Comparison of ENCODE assay signal across 19 cellular contexts in genomic region chr11:61327669-61328071, GRCh38. TPM values are rescaled to one million over a fixed set of nuclear protein-coding genes. Genes with fewer than 3 reads are reported as not detected.
DNase-seq lines count a peak whose midpoint lies in the region; ATAC-seq and TF ChIP-seq lines count a peak whose summit lies in the region.
"Had no signal": no experiment of that assay in that cellular context is flagged by ENCODE, and none has a peak within 500 bp of the region (broad histone marks: within the 10 kb centered on the region; RNA-seq: fewer than 3 reads in every experiment).

No MANE protein-coding gene starts in this region.

- peaks cover 62% of the 10 kb centered on the region for H3K36me3 ChIP-seq in adipocyte (ENCODE audit: control insufficient read depth, insufficient read depth, low read length, severe bottlenecking)
- peaks cover 25 to 72% (median 35%) of the 10 kb centered on the region in 3 donors for H3K36me3 ChIP-seq in esophagus squamous epithelium

- H3K4me1 ChIP-seq in adipocyte (ENCODE audit: control insufficient read depth, insufficient read depth, low read length) (peaks cover 48% of the 10 kb centered on the region), esophagus squamous epithelium (peaks cover 18 to 68% (median 25%) of the 10 kb centered on the region in 3 donors)

- no peak for DNase-seq in activated naive CD8-positive, alpha-beta T cell treated with anti-CD3 and anti-CD28 coated beads for 36 hours
- peak; percentile 42 for DNase-seq in adipocyte (ENCODE audit: low read depth)
- DNase-seq in fibroblast of peridontal ligament (ENCODE audit: extremely low read depth), result peak; percentile 11
- DNase-seq in type B pancreatic cell (ENCODE audit: extremely low spot score, unreplicated experiment), result no peak
- no peak for DNase-seq in esophagus squamous epithelium (lab: John Stamatoyannopoulos, UW)
- DNase-seq in left colon, result no peak
- DNase-seq: activated CD4-positive, alpha-beta T cell treated with anti-CD3 and anti-CD28 coated beads, Interleukin-2, amount 50 U/mL, for 4 hours; CD8-positive, alpha-beta T cell; DMS79 treated with DMSO at 0.1 percent for 48 hours; naive B cell; NCI-H1417; stimulated activated CD4-positive, alpha-beta T cell treated with anti-CD3 and anti-CD28 coated beads, Interleukin-12 subunit alpha, Interleukin-12 subunit beta, amount 100 ng/mL, for 4 hours; stimulated activated naive CD4-positive, alpha-beta T cell; upper lobe of left lung had no signal

- intact Hi-C loops in esophagus squamous epithelium (cut with DNase I), result no loop called here
- intact Hi-C loops in left colon (cut with DNase I, micrococcal nuclease), result no loop called here

- H3K27me3 Mint-ChIP-seq in activated naive CD8-positive, alpha-beta T cell, result no peaks in the 10 kb centered on the region
- H3K27me3 Mint-ChIP-seq in activated naive CD8-positive, alpha-beta T cell treated with anti-CD3 and anti-CD28 coated beads for 36 hours, result no peaks in the 10 kb centered on the region
- H3K27me3 Mint-ChIP-seq in type B pancreatic cell, result no peaks in the 10 kb centered on the region
- H3K27me3 Mint-ChIP-seq: naive B cell had no signal

- H3K27me3 ChIP-seq in adipocyte (replicated peaks; ENCODE audit: control insufficient read depth, insufficient read depth, low read length), result no peaks in the 10 kb centered on the region
- H3K27me3 ChIP-seq in esophagus squamous epithelium, result no peaks in the 10 kb centered on the region
- H3K27me3 ChIP-seq: upper lobe of left lung had no signal

- H3K9me3 ChIP-seq in adipocyte (ENCODE audit: control insufficient read depth, low read length) (no peaks in the 10 kb centered on the region), esophagus squamous epithelium (no peaks in the 10 kb centered on the region)
- H3K9me3 ChIP-seq: A549, HAP-1, upper lobe of left lung had no signal

- H3K27ac Mint-ChIP-seq in activated naive CD8-positive, alpha-beta T cell, result no peak overlapping the region
- no peak overlapping the region for H3K27ac Mint-ChIP-seq in activated naive CD8-positive, alpha-beta T cell treated with anti-CD3 and anti-CD28 coated beads for 36 hours
- H3K27ac Mint-ChIP-seq in type B pancreatic cell, result peak overlapping the region; percentile 15
- H3K27ac Mint-ChIP-seq: activated T-helper 1 cell treated with anti-CD3 and anti-CD28 coated beads, Interleukin-12 subunit alpha, Interleukin-12 subunit beta, Interleukin-2, Interleukin-4 antibody, amounts not matched to agents 30 ng/mL and 10 ng/mL and 1 ng/mL, durations not matched to agents 14 hours and 24 hours and 36 hours; CD8-positive, alpha-beta T cell had no signal

- TF ChIP-seq CTCF in type B pancreatic cell (conservative IDR thresholded peaks at IDR 0.05) (no peak), esophagus squamous epithelium (IDR thresholded peaks at IDR 0.05) (no peak)

- no peak overlapping the region for H3K27ac ChIP-seq in esophagus squamous epithelium
- H3K27ac ChIP-seq: A549, upper lobe of left lung had no signal

- no peak for TF ChIP-seq POLR2A in esophagus squamous epithelium (IDR thresholded peaks at IDR 0.05)

- H3K4me1 Mint-ChIP-seq in activated naive CD8-positive, alpha-beta T cell (ENCODE audit: low read depth), result peaks cover 45% of the 10 kb centered on the region
- H3K4me1 Mint-ChIP-seq in activated naive CD8-positive, alpha-beta T cell treated with anti-CD3 and anti-CD28 coated beads for 36 hours, result peaks cover 42% of the 10 kb centered on the region
- H3K4me1 Mint-ChIP-seq in type B pancreatic cell (ENCODE audit: unreplicated experiment), result peaks cover 25% of the 10 kb centered on the region

- H3K9me3 Mint-ChIP-seq in activated naive CD8-positive, alpha-beta T cell (ENCODE audit: low read depth), result no peaks in the 10 kb centered on the region
- H3K9me3 Mint-ChIP-seq in activated naive CD8-positive, alpha-beta T cell treated with anti-CD3 and anti-CD28 coated beads for 36 hours, result no peaks in the 10 kb centered on the region
- H3K9me3 Mint-ChIP-seq in type B pancreatic cell, result no peaks in the 10 kb centered on the region
- H3K9me3 Mint-ChIP-seq: activated T-helper 1 cell treated with anti-CD3 and anti-CD28 coated beads, Interleukin-12 subunit alpha, Interleukin-12 subunit beta, Interleukin-2, Interleukin-4 antibody, amounts not matched to agents 30 ng/mL and 10 ng/mL and 1 ng/mL, durations not matched to agents 14 hours and 24 hours and 36 hours; CD8-positive, alpha-beta T cell; naive B cell had no signal

- H3K4me3 ChIP-seq in adipocyte (ENCODE audit: low read length) (no peak overlapping the region), esophagus squamous epithelium (no peak overlapping the region)
- H3K4me3 ChIP-seq: A549, HAP-1, upper lobe of left lung had no signal

- peaks cover 10% of the 10 kb centered on the region for H3K36me3 Mint-ChIP-seq in activated naive CD8-positive, alpha-beta T cell
- peaks cover 58% of the 10 kb centered on the region for H3K36me3 Mint-ChIP-seq in activated naive CD8-positive, alpha-beta T cell treated with anti-CD3 and anti-CD28 coated beads for 36 hours
- peaks cover 39% of the 10 kb centered on the region for H3K36me3 Mint-ChIP-seq in type B pancreatic cell

- peak overlapping the region; percentile 23 for H3K4me3 Mint-ChIP-seq in activated naive CD8-positive, alpha-beta T cell
- H3K4me3 Mint-ChIP-seq in activated naive CD8-positive, alpha-beta T cell treated with anti-CD3 and anti-CD28 coated beads for 36 hours, result no peak overlapping the region
- no peak overlapping the region for H3K4me3 Mint-ChIP-seq in type B pancreatic cell
- H3K4me3 Mint-ChIP-seq: activated T-helper 1 cell treated with anti-CD3 and anti-CD28 coated beads, Interleukin-12 subunit alpha, Interleukin-12 subunit beta, Interleukin-2, Interleukin-4 antibody, amounts not matched to agents 30 ng/mL and 10 ng/mL and 1 ng/mL, durations not matched to agents 14 hours and 24 hours and 36 hours; CD8-positive, alpha-beta T cell; naive B cell had no signal

- ATAC-seq in HG03565 (IDR thresholded peaks at IDR 0.05; ENCODE audit: unreplicated experiment) (no peak), left colon (no peak)
- ATAC-seq: A549; CD8-positive, alpha-beta T cell had no signal

- H3K9ac ChIP-seq in adipocyte (ENCODE audit: low read length), result no peak overlapping the region

RNA-seq across cellular contexts. Expression of gene DDB1, which starts 5.2 kb away (rescaled TPM):
- total RNA-seq in activated naive CD8-positive, alpha-beta T cell treated with anti-CD3 and anti-CD28 coated beads for 36 hours, result 100 to 1,000 TPM; 308 to 315 TPM
- total RNA-seq in type B pancreatic cell (ENCODE audit: low replicate concordance) (234 and 279 TPM in 2 replicates), esophagus squamous epithelium (100 to 1,000 TPM in 3 of 4 donors, 10 to 100 TPM in 1; 98.9 to 146 (median 127) TPM), left colon (100 to 1,000 TPM; 138 to 149 TPM)

RNA-seq across cellular contexts. Expression of gene TKFC, which starts 5.4 kb away (rescaled TPM):
- total RNA-seq in activated naive CD8-positive, alpha-beta T cell treated with anti-CD3 and anti-CD28 coated beads for 36 hours, result 10 to 100 TPM; 70.0 to 70.3 TPM
- total RNA-seq in type B pancreatic cell (ENCODE audit: low replicate concordance) (66.9 and 72.6 TPM in 2 replicates), esophagus squamous epithelium (10 to 100 TPM; 19.8 to 29.2 (median 26.4) TPM), left colon (10 to 100 TPM; 58.5 to 61.5 TPM)

RNA-seq across cellular contexts. Expression of gene VWCE, which starts 32.6 kb away (rescaled TPM):
- total RNA-seq in activated naive CD8-positive, alpha-beta T cell treated with anti-CD3 and anti-CD28 coated beads for 36 hours, result 10 to 100 TPM; 18.3 to 19.8 TPM
- total RNA-seq in type B pancreatic cell (ENCODE audit: low replicate concordance) (5.4 and 20.0 TPM in 2 replicates), esophagus squamous epithelium (1 to 10 TPM in 1 of 4 donors, under 1 TPM in 3; 0.09 to 1.5 (median 0.30) TPM), left colon (under 1 TPM; 0.36 to 0.76 TPM)

RNA-seq across cellular contexts. Expression of gene CYB561A3, which starts 34.0 kb away (rescaled TPM):
- total RNA-seq in activated naive CD8-positive, alpha-beta T cell treated with anti-CD3 and anti-CD28 coated beads for 36 hours, result 10 to 100 TPM; 41.1 to 41.6 TPM
- total RNA-seq in type B pancreatic cell (ENCODE audit: low replicate concordance), result 34.9 and 35.0 TPM in 2 replicates
- 10 to 100 TPM; 23.9 to 44.3 (median 27.9) TPM for total RNA-seq in esophagus squamous epithelium
- 10 to 100 TPM; 80.6 to 80.8 TPM for total RNA-seq in left colon

RNA-seq across cellular contexts. Expression of gene TMEM138, which starts 34.5 kb away (rescaled TPM):
- 10 to 100 TPM; 57.6 to 64.1 TPM for total RNA-seq in activated naive CD8-positive, alpha-beta T cell treated with anti-CD3 and anti-CD28 coated beads for 36 hours
- total RNA-seq in type B pancreatic cell (ENCODE audit: low replicate concordance) (35.3 and 54.5 TPM in 2 replicates), esophagus squamous epithelium (10 to 100 TPM; 14.6 to 28.1 (median 20.7) TPM), left colon (10 to 100 TPM; 33.9 to 40.5 TPM)

Comparison
In these comparisons a context has a peak if more than half of its experiments do, and no peak if none do; other contexts are left out.
1. DNase-seq: peak in adipocyte (single experiment) and fibroblast of peridontal ligament (single experiment); none in activated naive CD8-positive, alpha-beta T cell treated with anti-CD3 and anti-CD28 coated beads for 36 hours (single experiment), type B pancreatic cell (single experiment), esophagus squamous epithelium (single experiment) and left colon (0 of 2).